21 cellular contexts compared by ENCODE assay signal in genomic region chr18:77709107-77709506, GRCh38.
A peak's percentile ranks its signal among the peaks of the same experiment; 100 is the strongest.
DNase-seq lines count a peak whose midpoint lies in the region; ATAC-seq, FAIRE-seq and TF ChIP-seq lines count a peak whose summit lies in the region.
"Had no signal": no experiment of that assay in that cellular context is flagged by ENCODE, and none has a peak within 500 bp of the region (broad histone marks: within the 10 kb centered on the region; RNA-seq: fewer than 3 reads in every experiment).

No MANE protein-coding gene starts in this region.

- no peak overlapping the region for H3K27ac ChIP-seq in GM12878 (ENCODE audit: control insufficient read depth, insufficient read depth)
- H3K27ac ChIP-seq: esophagus muscularis mucosa, HL-60, left lung, RWPE1 had no signal

- no TSS peak for BruUV-seq in GM12878 (replicated peaks; lab: Mats Ljungman, UMichigan)

- no peaks in the 10 kb centered on the region for H4K20me1 ChIP-seq in GM12878 (ENCODE audit: control insufficient read depth, insufficient read depth)

- H3K4me3 ChIP-seq in GM12878 = no peak overlapping the region
- H3K4me3 ChIP-seq: esophagus muscularis mucosa, K562, left lung, mucosa of descending colon had no signal

- no peaks in the 10 kb centered on the region for H3K79me2 ChIP-seq in GM12878 (ENCODE audit: control insufficient read depth, insufficient read depth, low read length)

- SMC1A ChIA-PET in GM12878 (lab: Charles Lee; ENCODE audit: uncharacterized antibody, unreplicated experiment) = no interaction called here

- WGBS in GM12878 (ENCODE audit: insufficient coverage, insufficient replicate concordance, low lambda C conversion rate, missing lambda C conversion rate) = 3% methylated on average over 3 of the region's 3 CpGs

- H3K9me3 ChIP-seq in GM12878 (replicated peaks; ENCODE audit: control insufficient read depth, insufficient read depth, low read length) = no peaks in the 10 kb centered on the region
- H3K9me3 ChIP-seq: esophagus muscularis mucosa, left lung, mucosa of descending colon had no signal

- no peak for FAIRE-seq in GM12878 (lab: Jason Lieb, UNC)
- FAIRE-seq: K562, small intestine had no signal

- TF ChIP-seq RAD21 in GM12878 (IDR thresholded peaks at IDR 0.05; ENCODE audit: insufficient read depth, low read depth, low read length) = no peak

- H3K27me3 ChIP-seq in GM12878 (replicated peaks in 1 of 2; ENCODE audit: control insufficient read depth in 2 of 2, insufficient read depth in 2 of 2, low read length in 1 of 2) = no peaks in the 10 kb centered on the region; a peak in 1 of 4 replicates

- intact Hi-C loops in GM12878 (cut with micrococcal nuclease; ENCODE audit: unreplicated experiment) = no loop called here

- CTCF ChIA-PET in GM12878 (lab: Yijun Ruan, JAX) = interaction anchor here (0.8 kb wide), 1 partner anchor 835 kb away, joined by 3 read pairs; no protein-coding TSS in a partner anchor

- no peak for TF ChIP-seq EP300 in GM12878 (IDR thresholded peaks at IDR 0.05; ENCODE audit: borderline replicate concordance in 1 of 2, control insufficient read depth in 1 of 2, low read depth in 2 of 2, low read length in 2 of 2)

- no peaks in the 10 kb centered on the region for H3K36me3 ChIP-seq in GM12878 (ENCODE audit: control insufficient read depth in 2 of 2, insufficient read depth in 2 of 2, low read length in 1 of 2)
- H3K36me3 ChIP-seq: esophagus muscularis mucosa, left lung had no signal

- no peak overlapping the region for H3K4me2 ChIP-seq in GM12878 (ENCODE audit: control insufficient read depth, insufficient read depth)

- no peak overlapping the region for H2AFZ ChIP-seq in GM12878 (ENCODE audit: control insufficient read depth, low read depth, low read length)

- DNase-seq in GM12878 (ENCODE audit: low read depth, low spot score) = peak; percentile 21
- no peak for DNase-seq in H4 (ENCODE audit: low spot score)
- no peak for DNase-seq in epidermal melanocyte (ENCODE audit: insufficient read length, low spot score)
- no peak for DNase-seq in NCI-H1930 (lab: John Stamatoyannopoulos, UW)
- DNase-seq in HPDE6-E6E7 (ENCODE audit: extremely low spot score) = no peak
- DNase-seq: activated CD4-positive, alpha-beta T cell treated with anti-CD3 and anti-CD28 coated beads for 4 hours; amniotic stem cell; left lung; mucosa of descending colon; MV-4-11; NCI-H2081; NCI-H510A treated with DMSO at 0.1 percent for 48 hours; small intestine; stimulated activated CD4-positive, alpha-beta T cell treated with anti-CD3 and anti-CD28 coated beads, Interleukin-4, amount 100 ng/mL, for 4 hours had no signal

- TF ChIP-seq CTCF in GM12878 (IDR thresholded peaks at IDR 0.05 in 2 of 3, conservative IDR thresholded peaks at IDR 0.05 in 1 of 3; ENCODE audit: control insufficient read depth in 2 of 3, extremely low read depth in 1 of 3, insufficient read depth in 1 of 3, low read depth in 3 of 3, low read length in 3 of 3) = no peak

- RAD21 ChIA-PET in GM12878 (lab: Charles Lee; ENCODE audit: unreplicated experiment) = no interaction called here

- no peak for TF ChIP-seq POLR2A in GM12878 (IDR thresholded peaks at IDR 0.05; ENCODE audit: low read depth, low read length)

- in situ Hi-C loops in GM12878 (cut with MboI) = no loop called here

- no peaks in the 10 kb centered on the region for H3K4me1 ChIP-seq in GM12878 (ENCODE audit: control insufficient read depth, insufficient read depth, low read length)
- H3K4me1 ChIP-seq: esophagus muscularis mucosa, left lung had no signal

- H3K9ac ChIP-seq in GM12878 (ENCODE audit: control insufficient read depth, insufficient read depth, low read length) = no peak overlapping the region

- POLR2A ChIA-PET in GM12878 (lab: Charles Lee) = no interaction called here

- ATAC-seq in GM18907 (IDR thresholded peaks at IDR 0.05; ENCODE audit: unreplicated experiment) (peak; percentile 96), GM21737 (IDR thresholded peaks at IDR 0.05; ENCODE audit: unreplicated experiment) (peak; percentile 79), HG03097 (IDR thresholded peaks at IDR 0.05; ENCODE audit: low FRiP score, unreplicated experiment) (peak; percentile 85), GM12878 (peak; percentile 71)
- ATAC-seq: K562, left lung, mucosa of descending colon had no signal

TF ChIP-seq in GM12878, 131 proteins besides CTCF, POLR2A, EP300 and RAD21:
- TF ChIP-seq MTA2 (IDR thresholded peaks at IDR 0.05; ENCODE audit: low read depth) (peak; percentile 39), NFIC (IDR thresholded peaks at IDR 0.05; ENCODE audit: low read depth, low read length) (peak; percentile 37; the same call in 1 of the 2 replicates), JUNB (IDR thresholded peaks at IDR 0.05) (peak; percentile 60), BMI1 (IDR thresholded peaks at IDR 0.05; ENCODE audit: borderline replicate concordance) (no peak), NFYA (IDR thresholded peaks at IDR 0.05; ENCODE audit: borderline replicate concordance, low read depth, low read length) (no peak), MEF2A (IDR thresholded peaks at IDR 0.05; ENCODE audit: insufficient read depth, low read depth, low read length) (no peak), ATF2 (IDR thresholded peaks at IDR 0.05; ENCODE audit: low read length) (peak; percentile 38; the same call in 1 of the 2 replicates), EED (IDR thresholded peaks at IDR 0.05; ENCODE audit: low read depth) (0 out of 2 replicates have a peak, but pooled peaks have one; percentile 24), CREM (IDR thresholded peaks at IDR 0.05; ENCODE audit: low read depth) (0 out of 2 replicates have a peak, but pooled peaks have one; percentile 26), ZNF592 (IDR thresholded peaks at IDR 0.05) (no peak), SPI1 (IDR thresholded peaks at IDR 0.05; ENCODE audit: borderline replicate concordance, insufficient read depth, low read depth, low read length) (no peak), BHLHE40 (IDR thresholded peaks at IDR 0.05; ENCODE audit: borderline replicate concordance in 1 of 2, low read depth in 2 of 2, low read length in 1 of 2) (no peak), ZBED1 (IDR thresholded peaks at IDR 0.05; ENCODE audit: borderline replicate concordance) (no peak), NBN (IDR thresholded peaks at IDR 0.05) (no peak), ATF7 (IDR thresholded peaks at IDR 0.05; ENCODE audit: low read depth) (no peak), ZNF622 (IDR thresholded peaks at IDR 0.05) (no peak), MAX (IDR thresholded peaks at IDR 0.05; ENCODE audit: low read depth, low read length) (no peak), RUNX3 (IDR thresholded peaks at IDR 0.05; ENCODE audit: low read length) (peak; percentile 74), IKZF1 (conservative IDR thresholded peaks at IDR 0.05) (0 out of 2 replicates have a peak, but pooled peaks have one; percentile 20), FOXM1 (IDR thresholded peaks at IDR 0.05; ENCODE audit: low read depth, low read length) (peak; percentile 28; the same call in 1 of the 2 replicates)
